ENCODE assay signal across 10 cellular contexts in the genomic region with DNA sequence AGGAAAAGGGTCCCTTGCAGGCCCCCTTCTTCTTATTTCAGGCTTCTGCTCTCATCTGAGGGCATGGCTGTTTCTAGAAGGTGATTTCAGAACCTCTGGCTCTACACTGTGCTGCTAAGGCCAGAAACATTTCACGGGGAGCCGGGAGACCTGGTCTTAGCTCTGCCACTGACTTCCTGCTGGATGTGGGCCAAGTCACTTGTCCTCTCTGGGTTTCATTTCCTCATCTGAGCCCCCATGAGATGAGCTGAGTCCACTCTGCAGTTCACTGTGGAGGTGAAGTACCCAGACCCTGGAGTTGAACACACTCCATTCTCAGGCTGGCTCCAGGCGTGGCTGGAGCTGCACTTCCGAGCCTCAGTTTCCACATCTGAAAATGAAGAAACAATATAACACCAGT. TPM values are rescaled to one million over a fixed set of nuclear protein-coding genes. Genes with fewer than 3 reads are reported as not detected.
A peak's percentile ranks its signal among the peaks of the same experiment; 100 is the strongest.
DNase-seq lines count a peak whose midpoint lies in the region; ATAC-seq, FAIRE-seq and TF ChIP-seq lines count a peak whose summit lies in the region.
"Had no signal": no experiment of that assay in that cellular context is flagged by ENCODE, and none has a peak within 500 bp of the region (broad histone marks: within the 10 kb centered on the region; RNA-seq: fewer than 3 reads in every experiment).

No MANE protein-coding gene starts in this region.

- peak; percentile 59 for ATAC-seq in HG03432 (IDR thresholded peaks at IDR 0.05; ENCODE audit: unreplicated experiment)

- H3K27me3 Mint-ChIP-seq in HFFc6 (ENCODE audit: insufficient read depth) = peaks cover 7% of the 10 kb centered on the region

- H3K4me1 Mint-ChIP-seq in HFFc6 (ENCODE audit: low read depth) = peaks cover 29% of the 10 kb centered on the region

- H3K27ac Mint-ChIP-seq in HFFc6 = no peak overlapping the region
- H3K27ac Mint-ChIP-seq: activated naive CD8-positive, alpha-beta T cell had no signal

- FAIRE-seq in GM18507 (lab: Jason Lieb, UNC) = peak; percentile 85

- TF ChIP-seq CTCF in HFFc6 (IDR thresholded peaks at IDR 0.05) = no peak

- H3K9me3 Mint-ChIP-seq in HFFc6 = no peaks in the 10 kb centered on the region

- DNase-seq in GM18507 (ENCODE audit: extremely low spot score, insufficient read length, low read depth) = peak; percentile 18
- DNase-seq in amygdala (lab: John Stamatoyannopoulos, UW) = peak in 31 of 56 donors; percentile 3 to 66 (median 16)
- DNase-seq in putamen (ENCODE audit: low spot score) = peak; percentile 42
- no peak for DNase-seq in HFFc6
- no peak for DNase-seq in GM03348 (ENCODE audit: low spot score)
- DNase-seq in OCI-M2 (lab: John Stamatoyannopoulos, UW; ENCODE audit: unreplicated experiment) = no peak
- DNase-seq in NCI-H774 (lab: John Stamatoyannopoulos, UW) = no peak
- DNase-seq: stimulated activated CD4-positive, alpha-beta T cell treated with anti-CD3 and anti-CD28 coated beads, Interleukin-4, amount 100 ng/mL, for 4 hours had no signal

- H3K4me3 Mint-ChIP-seq in HFFc6 = no peak overlapping the region
- H3K4me3 Mint-ChIP-seq: activated naive CD8-positive, alpha-beta T cell had no signal

- H3K36me3 Mint-ChIP-seq in HFFc6 (ENCODE audit: low read depth) = no peaks in the 10 kb centered on the region

RNA-seq across cellular contexts. Expression of a gene that starts 2.1 kb away (rescaled TPM):
- total RNA-seq in HFFc6 (2021; fragmentation: NEBNext Ultra II Directional; extraction: Animal tissue kit (Norgen Biotek cat#: 25700)) = under 1 TPM in 5 of 6 experiments, not detected in 1; 0.11 to 0.95 (median 0.22) TPM

RNA-seq across cellular contexts. Expression of a gene that starts 41.9 kb away (rescaled TPM):
- under 1 TPM in 4 of 6 experiments, not detected in 2; 0.05 to 0.14 (median 0.07) TPM for total RNA-seq in HFFc6 (2021; fragmentation: NEBNext Ultra II Directional; extraction: Animal tissue kit (Norgen Biotek cat#: 25700))

Comparison
In these comparisons a context has a peak if more than half of its experiments do, and no peak if none do; other contexts are left out.
1. DNase-seq: peak in GM18507 (single experiment), amygdala (31 of 56) and putamen (single experiment); none in HFFc6 (single experiment), GM03348 (single experiment), OCI-M2 (single experiment) and NCI-H774 (single experiment).